17 cellular contexts compared by ENCODE assay signal in the genomic region with DNA sequence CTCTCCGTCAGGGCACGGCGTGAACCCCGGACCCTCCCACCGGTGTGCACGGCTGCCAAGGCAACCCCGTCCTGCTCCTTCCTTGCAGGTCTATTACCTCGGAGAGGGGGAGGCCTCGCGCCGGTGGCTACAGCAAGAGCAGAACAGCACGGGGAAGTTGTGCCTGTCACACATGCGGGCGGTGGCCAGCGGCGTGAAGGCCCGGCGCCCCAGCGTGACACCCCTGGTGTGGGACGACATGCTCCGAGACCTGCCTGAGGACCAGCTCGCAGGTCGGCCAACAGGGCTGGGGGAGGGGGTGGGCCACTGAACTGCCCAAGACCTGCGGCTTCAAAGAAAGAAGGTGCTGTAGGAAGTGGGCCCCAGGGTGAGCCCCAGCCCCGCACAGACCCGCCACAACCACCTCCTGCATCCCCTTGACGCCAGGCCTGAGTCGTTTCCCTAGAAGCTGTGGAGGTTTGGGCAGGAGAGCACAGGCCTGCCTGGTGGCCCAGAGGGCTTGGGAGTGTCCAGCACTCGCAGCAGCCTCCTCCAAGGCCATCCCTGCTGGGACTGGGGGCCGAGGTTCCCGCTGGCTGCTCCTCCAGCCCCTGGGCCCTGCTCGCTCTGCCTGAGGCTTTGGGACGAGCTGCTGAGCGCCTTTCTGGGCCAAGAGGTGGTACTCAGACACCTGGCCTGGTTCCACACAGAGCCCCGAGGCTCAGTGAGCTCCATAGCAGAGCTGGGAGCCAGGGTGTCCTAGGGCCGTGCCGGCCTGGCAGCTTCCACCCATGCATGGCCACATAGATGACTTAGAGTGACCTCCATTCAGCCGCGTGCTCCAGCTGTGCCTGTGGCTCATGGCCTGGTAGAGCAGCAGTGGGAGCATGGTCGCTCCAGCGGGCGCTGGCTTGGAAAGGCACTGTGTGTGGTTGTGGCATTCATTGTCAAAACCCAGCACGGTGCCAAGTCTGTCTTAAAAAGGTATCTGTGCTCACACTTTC. TPM values are rescaled to one million over a fixed set of nuclear protein-coding genes. Genes with fewer than 3 reads are reported as not detected.
DNase-seq lines count a peak whose midpoint lies in the region; ATAC-seq and TF ChIP-seq lines count a peak whose summit lies in the region.
"Had no signal": no experiment of that assay in that cellular context is flagged by ENCODE, and none has a peak within 500 bp of the region (broad histone marks: within the 10 kb centered on the region; RNA-seq: fewer than 3 reads in every experiment).

No MANE protein-coding gene starts in this region.

- H4K20me1 ChIP-seq in H9 (ENCODE audit: control insufficient read depth, insufficient read depth, insufficient read length) = no peaks in the 10 kb centered on the region

- DNase-seq in H9 (peak; percentile 36), islet precursor cell (peak; percentile 58), H4 (ENCODE audit: low spot score) (no peak), ureter (ENCODE audit: low spot score) (no peak)
- DNase-seq: activated CD4-positive, alpha-beta T cell treated with anti-CD3 and anti-CD28 coated beads, Interleukin-2, amount 50 U/mL, for 1 hour; activated naive CD4-positive, alpha-beta T cell treated with anti-CD3 and anti-CD28 coated beads, Interleukin-2, amount 10 ng/mL, durations not matched to agents 7 days and 5 days; aorta; DMS 273 treated with DMSO at 0.1 percent for 48 hours; GDM1; HFFc6; lower lobe of right lung; NCI-H1048; NCI-H2029 treated with DMSO at 0.1 percent for 48 hours; NCI-H446 treated with DMSO at 0.1 percent for 48 hours; stimulated activated CD4-positive, alpha-beta T cell treated with anti-CD3 and anti-CD28 coated beads, Interleukin-2, amount 100 ng/mL, for 24 hours had no signal

- no peak overlapping the region for H4K5ac ChIP-seq in H9 (ENCODE audit: insufficient read length, low read depth, low read length)

- no peak overlapping the region for H2BK15ac ChIP-seq in H9 (ENCODE audit: low read depth, low read length)

- no peaks in the 10 kb centered on the region for H3K9me3 ChIP-seq in H9 (ENCODE audit: control insufficient read depth, low read depth, low read length)
- H3K9me3 ChIP-seq: lower lobe of right lung, vagina had no signal

- no peak overlapping the region for H2AK5ac ChIP-seq in H9 (ENCODE audit: insufficient read length, low read length)

- no peak overlapping the region for H3K4me2 ChIP-seq in H9 (ENCODE audit: insufficient read depth, insufficient read length, low read length)

- WGBS in H9 (ENCODE audit: extremely low coverage, insufficient read length, low lambda C conversion rate) = no CpG with 5 or more reads among the region's 43 CpGs

- no peak for TF ChIP-seq CTCF in H9 (conservative IDR thresholded peaks at IDR 0.05)

- H3K27ac ChIP-seq in H9 (ENCODE audit: insufficient read length, low read depth, low read length) = no peak overlapping the region
- H3K27ac ChIP-seq: lower lobe of right lung, vagina had no signal

- no peak overlapping the region for H2BK5ac ChIP-seq in H9 (ENCODE audit: insufficient read length, low read length)

- H3K79me2 ChIP-seq in H9 (ENCODE audit: insufficient read depth, low read length) = no peaks in the 10 kb centered on the region

- H3K4me1 Mint-ChIP-seq in H9 = peaks cover 9 to 14% of the 10 kb centered on the region in 2 experiments
- H3K4me1 Mint-ChIP-seq in stimulated activated memory B cell treated with anti-CD40 and anti-IgM and Interleukin-4, amounts not matched to agents 10 μg/mL and 1 μg/mL and 100 μg/mL, for 72 hours = peaks cover 38% of the 10 kb centered on the region

- no peak overlapping the region for H2BK20ac ChIP-seq in H9 (ENCODE audit: low read depth, low read length, poor library complexity, severe bottlenecking)

- H4K8ac ChIP-seq in H9 (replicated peaks; ENCODE audit: insufficient read length, low read depth, low read length) = no peak overlapping the region

- peaks cover 0 to 13% (median 10%) of the 10 kb centered on the region in 3 experiments; a peak in 4 of 7 replicates for H3K36me3 Mint-ChIP-seq in H9 (ENCODE audit: insufficient read depth in 1 of 3, low read depth in 3 of 3)
- peaks cover 5% of the 10 kb centered on the region for H3K36me3 Mint-ChIP-seq in stimulated activated memory B cell treated with anti-CD40 and anti-IgM and Interleukin-4, amounts not matched to agents 10 μg/mL and 1 μg/mL and 100 μg/mL, for 72 hours

- H3K9ac ChIP-seq in H9 (ENCODE audit: extremely low read depth, insufficient read length, low read length) = no peak overlapping the region

- no peaks in the 10 kb centered on the region for H3K23me2 ChIP-seq in H9 (ENCODE audit: insufficient read length, low read depth, low read length, poor library complexity, severe bottlenecking)

- H3K27me3 Mint-ChIP-seq in H9 (ENCODE audit: low read depth) = no peaks in the 10 kb centered on the region; the same call in 1 of the 2 replicates
- no peaks in the 10 kb centered on the region for H3K27me3 Mint-ChIP-seq in stimulated activated memory B cell treated with anti-CD40 and anti-IgM and Interleukin-4, amounts not matched to agents 10 μg/mL and 1 μg/mL and 100 μg/mL, for 72 hours
- H3K27me3 Mint-ChIP-seq: activated naive CD4-positive, alpha-beta T cell treated with anti-CD3 and anti-CD28 coated beads, Interleukin-2, amount 10 ng/mL, durations not matched to agents 7 days and 5 days had no signal

- H3K27ac Mint-ChIP-seq in H9 = peak overlapping the region in 1 of 3 experiments; percentile 22; a peak in 1 of 7 replicates
- H3K27ac Mint-ChIP-seq in stimulated activated memory B cell treated with anti-CD40 and anti-IgM and Interleukin-4, amounts not matched to agents 10 μg/mL and 1 μg/mL and 100 μg/mL, for 72 hours = peak overlapping the region; percentile 79
- H3K27ac Mint-ChIP-seq: HFFc6 had no signal

- H3T11ph ChIP-seq in H9 (ENCODE audit: low read length) = no peak overlapping the region

- H3K23ac ChIP-seq in H9 (ENCODE audit: insufficient read length, low read depth, low read length) = no peak overlapping the region

- H3K4ac ChIP-seq in H9 (ENCODE audit: low read depth, low read length) = no peak overlapping the region

- no peak overlapping the region for H2BK12ac ChIP-seq in H9 (ENCODE audit: insufficient read length, low read depth, low read length)

- no peaks in the 10 kb centered on the region for H3K27me3 ChIP-seq in H9 (ENCODE audit: insufficient read depth, low read length)
- H3K27me3 ChIP-seq: vagina had no signal

- no peaks in the 10 kb centered on the region for H3K9me3 Mint-ChIP-seq in H9
- no peaks in the 10 kb centered on the region for H3K9me3 Mint-ChIP-seq in stimulated activated memory B cell treated with anti-CD40 and anti-IgM and Interleukin-4, amounts not matched to agents 10 μg/mL and 1 μg/mL and 100 μg/mL, for 72 hours
- H3K9me3 Mint-ChIP-seq: activated naive CD4-positive, alpha-beta T cell treated with anti-CD3 and anti-CD28 coated beads, Interleukin-2, amount 10 ng/mL, durations not matched to agents 7 days and 5 days; HFFc6 had no signal

- no peak overlapping the region for H3K56ac ChIP-seq in H9 (ENCODE audit: insufficient read length, low read depth, low read length)

- H4K91ac ChIP-seq in H9 (ENCODE audit: insufficient read length, low read depth, low read length) = no peak overlapping the region

- no peak overlapping the region for H3K18ac ChIP-seq in H9 (ENCODE audit: insufficient read length, low read depth, low read length)

- no peak for ATAC-seq in stimulated activated memory B cell treated with anti-CD40 and anti-IgM and Interleukin-4, amounts not matched to agents 10 μg/mL and 1 μg/mL and 100 μg/mL, for 72 hours
- ATAC-seq: lower lobe of right lung had no signal

- no peaks in the 10 kb centered on the region for H3K79me1 ChIP-seq in H9 (ENCODE audit: insufficient read depth, low read depth, low read length, poor library complexity, severe bottlenecking)

- no peak overlapping the region; a peak in 1 of 5 replicates for H3K4me3 Mint-ChIP-seq in H9
- no peak overlapping the region for H3K4me3 Mint-ChIP-seq in stimulated activated memory B cell treated with anti-CD40 and anti-IgM and Interleukin-4, amounts not matched to agents 10 μg/mL and 1 μg/mL and 100 μg/mL, for 72 hours
- H3K4me3 Mint-ChIP-seq: activated naive CD4-positive, alpha-beta T cell treated with anti-CD3 and anti-CD28 coated beads, Interleukin-2, amount 10 ng/mL, durations not matched to agents 7 days and 5 days; HFFc6 had no signal

- H3K4me1 ChIP-seq in H9 (ENCODE audit: insufficient read depth, low read length) = no peaks in the 10 kb centered on the region
- H3K4me1 ChIP-seq: vagina had no signal

- H2AFZ ChIP-seq in H9 (ENCODE audit: low read length) = no peak overlapping the region

- no peak overlapping the region for H2BK120ac ChIP-seq in H9 (ENCODE audit: low read depth, low read length, poor library complexity, severe bottlenecking)

- no peak overlapping the region; the same call in 1 of the 2 replicates for H3K14ac ChIP-seq in H9 (ENCODE audit: insufficient read depth, low read length)

RNA-seq across cellular contexts. Expression of a gene that starts 14.7 kb away (rescaled TPM):
- total RNA-seq in H9 (2021) (80.4 and 81.7 TPM in 2 replicates), ureter (98.0 TPM)
- 73.5 and 78.9 TPM in 2 replicates for total RNA-seq in H4 (2014; rRNA removed; shearing (Covaris generic))

RNA-seq across cellular contexts. Expression of a gene that starts 17.5 kb away (rescaled TPM):
- 25.4 and 27.8 TPM in 2 replicates for total RNA-seq in H9 (2021)
- total RNA-seq in H4 (2014; rRNA removed; shearing (Covaris generic)) = 28.3 and 30.1 TPM in 2 replicates
- 31.9 TPM for total RNA-seq in ureter

RNA-seq across cellular contexts. Expression of a gene that starts 17.7 kb away (rescaled TPM):
- total RNA-seq in H9 (2021) (23.2 and 24.1 TPM in 2 replicates), ureter (44.5 TPM)
- 6.3 and 8.4 TPM in 2 replicates for total RNA-seq in H4 (2014; rRNA removed; shearing (Covaris generic))

RNA-seq across cellular contexts. Expression of a gene that starts 22.6 kb away (rescaled TPM):
- total RNA-seq in H9 (2021) = 124 and 129 TPM in 2 replicates
- total RNA-seq in H4 (2014; rRNA removed; shearing (Covaris generic)) = 71.6 and 74.3 TPM in 2 replicates
- total RNA-seq in ureter = 48.2 TPM

Comparison
In these comparisons a context has a peak if more than half of its experiments do, and no peak if none do; other contexts are left out.
1. DNase-seq: peak in H9 (single experiment) and islet precursor cell (single experiment); none in H4 (single experiment) and ureter (single experiment).